Comparison of ENCODE assay signal across 2 cellular contexts in genomic region chr2:164495491-164496223, GRCh38.
TF ChIP-seq lines count a peak whose summit lies in the region.

No MANE protein-coding gene starts in this region.

TF ChIP-seq in IMR-90, 13 proteins besides CTCF, POLR2A, EP300 and RAD21 (continued from another document):
- no peak for TF ChIP-seq RCOR1 (IDR thresholded peaks at IDR 0.05; ENCODE audit: insufficient replicate concordance, low read length)

TF ChIP-seq in K562, 482 proteins besides CTCF, POLR2A, EP300 and RAD21:
- TF ChIP-seq, protein P1, sequence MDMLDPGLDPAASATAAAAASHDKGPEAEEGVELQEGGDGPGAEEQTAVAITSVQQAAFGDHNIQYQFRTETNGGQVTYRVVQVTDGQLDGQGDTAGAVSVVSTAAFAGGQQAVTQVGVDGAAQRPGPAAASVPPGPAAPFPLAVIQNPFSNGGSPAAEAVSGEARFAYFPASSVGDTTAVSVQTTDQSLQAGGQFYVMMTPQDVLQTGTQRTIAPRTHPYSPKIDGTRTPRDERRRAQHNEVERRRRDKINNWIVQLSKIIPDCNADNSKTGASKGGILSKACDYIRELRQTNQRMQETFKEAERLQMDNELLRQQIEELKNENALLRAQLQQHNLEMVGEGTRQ (CRISPR knock-in tag; IDR thresholded peaks at IDR 0.05), result no peak
- no peak for TF ChIP-seq NCOA2 (IDR thresholded peaks at IDR 0.05; ENCODE audit: partially characterized antibody in 2 of 2)
- TF ChIP-seq ZNF24 (IDR thresholded peaks at IDR 0.05), result no peak
- no peak for TF ChIP-seq ZNF408 (CRISPR knock-in tag; IDR thresholded peaks at IDR 0.05; ENCODE audit: low read depth)
- no peak for TF ChIP-seq CREB3 (tag; conservative IDR thresholded peaks at IDR 0.05; ENCODE audit: low read depth)
- TF ChIP-seq, protein P2, sequence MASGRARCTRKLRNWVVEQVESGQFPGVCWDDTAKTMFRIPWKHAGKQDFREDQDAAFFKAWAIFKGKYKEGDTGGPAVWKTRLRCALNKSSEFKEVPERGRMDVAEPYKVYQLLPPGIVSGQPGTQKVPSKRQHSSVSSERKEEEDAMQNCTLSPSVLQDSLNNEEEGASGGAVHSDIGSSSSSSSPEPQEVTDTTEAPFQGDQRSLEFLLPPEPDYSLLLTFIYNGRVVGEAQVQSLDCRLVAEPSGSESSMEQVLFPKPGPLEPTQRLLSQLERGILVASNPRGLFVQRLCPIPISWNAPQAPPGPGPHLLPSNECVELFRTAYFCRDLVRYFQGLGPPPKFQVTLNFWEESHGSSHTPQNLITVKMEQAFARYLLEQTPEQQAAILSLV (tag; IDR thresholded peaks at IDR 0.05), result no peak
- TF ChIP-seq ERF (CRISPR knock-in tag; IDR thresholded peaks at IDR 0.05), result no peak
- TF ChIP-seq TCF7 (IDR thresholded peaks at IDR 0.05; ENCODE audit: borderline replicate concordance), result no peak
- TF ChIP-seq MECOM (CRISPR knock-in tag; IDR thresholded peaks at IDR 0.05), result no peak
- TF ChIP-seq ETS1 (conservative IDR thresholded peaks at IDR 0.05; ENCODE audit: control insufficient read depth, low read depth, low read length), result no peak
- TF ChIP-seq PHF8 (IDR thresholded peaks at IDR 0.05; ENCODE audit: borderline replicate concordance, low read length), result no peak
- TF ChIP-seq ZNF165 (CRISPR knock-in tag; IDR thresholded peaks at IDR 0.05; ENCODE audit: borderline replicate concordance), result no peak
